15 cellular contexts compared by ENCODE assay signal in genomic region chr4:110808371-110808878, GRCh38.
A peak's percentile ranks its signal among the peaks of the same experiment; 100 is the strongest.
DNase-seq lines count a peak whose midpoint lies in the region; ATAC-seq and TF ChIP-seq lines count a peak whose summit lies in the region.
"Had no signal": no experiment of that assay in that cellular context is flagged by ENCODE, and none has a peak within 500 bp of the region (broad histone marks: within the 10 kb centered on the region; RNA-seq: fewer than 3 reads in every experiment).

No MANE protein-coding gene starts in this region.

- H3K79me2 ChIP-seq in mammary epithelial cell (ENCODE audit: insufficient read depth, low read length): no peaks in the 10 kb centered on the region

- CTCF ChIA-PET in Calu3 (lab: Charles Lee): no interaction called here
- CTCF ChIA-PET in mammary epithelial cell (lab: Charles Lee; ENCODE audit: low non-redundant PET): no interaction called here

- H3K4me2 ChIP-seq in mammary epithelial cell (ENCODE audit: insufficient read depth, low read depth, low read length): no peak overlapping the region

- no peaks in the 10 kb centered on the region for H4K20me1 ChIP-seq in mammary epithelial cell (ENCODE audit: insufficient read depth, low read length)

- H3K27me3 Mint-ChIP-seq in Calu3 (ENCODE audit: unreplicated experiment): no peaks in the 10 kb centered on the region
- no peaks in the 10 kb centered on the region for H3K27me3 Mint-ChIP-seq in endothelial cell (ENCODE audit: unreplicated experiment)
- no peaks in the 10 kb centered on the region for H3K27me3 Mint-ChIP-seq in glutamatergic neuron (ENCODE audit: unreplicated experiment)
- H3K27me3 Mint-ChIP-seq: activated B cell treated with CpG ODN at 0.5 μM for 24 hours; activated T-helper 17 cell treated with anti-CD3 and anti-CD28 coated beads, Interleukin-2, amount 50 U/mL, for 72 hours; dendritic cell treated with granulocyte-macrophage colony-stimulating factor and Interleukin-4, amounts not matched to agents 40 ng/mL and 50 ng/mL, for 4 days had no signal

- no TSS peak for BruUV-seq in Calu3 (replicated peaks; lab: Mats Ljungman, UMichigan)
- no TSS peak for BruUV-seq in mammary epithelial cell (replicated peaks; lab: Mats Ljungman, UMichigan)

- H3K9ac ChIP-seq in mammary epithelial cell (ENCODE audit: insufficient read depth, low read length): no peak overlapping the region

- DNase-seq in Calu3 (peak; percentile 36), mammary epithelial cell (peak; percentile 2), cerebellum (ENCODE audit: low spot score) (no peak), endothelial cell (ENCODE audit: low spot score) (no peak), glutamatergic neuron (no peak), right atrium auricular region (ENCODE audit: low spot score) (no peak)
- DNase-seq: activated B cell treated with CpG ODN at 0.5 μM for 24 hours; NCI-H187; SHP77; stimulated activated naive CD4-positive, alpha-beta T cell had no signal

- H3K27me3 ChIP-seq in mammary epithelial cell (ENCODE audit: insufficient read depth, low read length): no peaks in the 10 kb centered on the region
- no peaks in the 10 kb centered on the region for H3K27me3 ChIP-seq in right atrium auricular region

- H2AFZ ChIP-seq in mammary epithelial cell (ENCODE audit: low read depth, low read length): no peak overlapping the region

- H3K36me3 Mint-ChIP-seq in Calu3 (ENCODE audit: insufficient read depth, unreplicated experiment) (no peaks in the 10 kb centered on the region), endothelial cell (ENCODE audit: low read depth, unreplicated experiment) (no peaks in the 10 kb centered on the region), glutamatergic neuron (ENCODE audit: unreplicated experiment) (no peaks in the 10 kb centered on the region)

- dilution Hi-C loops in mammary epithelial cell (cut with HindIII; ENCODE audit: low sequenced_read_pairs): no loop called here

- WGBS in mammary epithelial cell (ENCODE audit: low coverage, missing lambda C conversion rate): 83% methylated on average over 5 of the region's 6 CpGs

- H3K4me3 ChIP-seq in mammary epithelial cell (replicated peaks in 1 of 3; ENCODE audit: insufficient read depth in 1 of 3, low read depth in 2 of 3, low read length in 3 of 3) (no peak overlapping the region), right atrium auricular region (no peak overlapping the region)

- no peak overlapping the region for H3K27ac ChIP-seq in mammary epithelial cell (ENCODE audit: insufficient read depth, low read depth, low read length)
- H3K27ac ChIP-seq in right atrium auricular region: no peak overlapping the region

- H3K4me3 Mint-ChIP-seq in Calu3 (ENCODE audit: low read depth, unreplicated experiment) (peak overlapping the region; percentile 28), endothelial cell (ENCODE audit: unreplicated experiment) (no peak overlapping the region), glutamatergic neuron (ENCODE audit: unreplicated experiment) (no peak overlapping the region)
- H3K4me3 Mint-ChIP-seq: activated B cell treated with CpG ODN at 0.5 μM for 24 hours; activated T-helper 17 cell treated with anti-CD3 and anti-CD28 coated beads, Interleukin-2, amount 50 U/mL, for 72 hours; dendritic cell treated with granulocyte-macrophage colony-stimulating factor and Interleukin-4, amounts not matched to agents 40 ng/mL and 50 ng/mL, for 4 days; nephron had no signal

- H3K4me1 ChIP-seq in mammary epithelial cell (ENCODE audit: insufficient read depth, low read length) (no peaks in the 10 kb centered on the region), right atrium auricular region (no peaks in the 10 kb centered on the region)

- peak overlapping the region; percentile 27 for H3K27ac Mint-ChIP-seq in Calu3 (ENCODE audit: unreplicated experiment)
- no peak overlapping the region for H3K27ac Mint-ChIP-seq in endothelial cell (ENCODE audit: unreplicated experiment)
- no peak overlapping the region for H3K27ac Mint-ChIP-seq in glutamatergic neuron (ENCODE audit: unreplicated experiment)
- H3K27ac Mint-ChIP-seq: activated B cell treated with CpG ODN at 0.5 μM for 24 hours; activated T-helper 17 cell treated with anti-CD3 and anti-CD28 coated beads, Interleukin-2, amount 50 U/mL, for 72 hours; dendritic cell treated with granulocyte-macrophage colony-stimulating factor and Interleukin-4, amounts not matched to agents 40 ng/mL and 50 ng/mL, for 4 days; nephron had no signal

- no peaks in the 10 kb centered on the region for H3K9me3 Mint-ChIP-seq in Calu3 (ENCODE audit: low read depth, unreplicated experiment)
- H3K9me3 Mint-ChIP-seq in endothelial cell (ENCODE audit: unreplicated experiment): no peaks in the 10 kb centered on the region
- no peaks in the 10 kb centered on the region for H3K9me3 Mint-ChIP-seq in glutamatergic neuron (ENCODE audit: unreplicated experiment)
- H3K9me3 Mint-ChIP-seq: activated B cell treated with CpG ODN at 0.5 μM for 24 hours; activated T-helper 17 cell treated with anti-CD3 and anti-CD28 coated beads, Interleukin-2, amount 50 U/mL, for 72 hours; dendritic cell treated with granulocyte-macrophage colony-stimulating factor and Interleukin-4, amounts not matched to agents 40 ng/mL and 50 ng/mL, for 4 days had no signal

- H3K4me1 Mint-ChIP-seq in Calu3 (ENCODE audit: low read depth, unreplicated experiment) (no peaks in the 10 kb centered on the region), endothelial cell (ENCODE audit: unreplicated experiment) (no peaks in the 10 kb centered on the region), glutamatergic neuron (ENCODE audit: low read depth, unreplicated experiment) (no peaks in the 10 kb centered on the region)
- H3K4me1 Mint-ChIP-seq: activated B cell treated with CpG ODN at 0.5 μM for 24 hours; activated T-helper 17 cell treated with anti-CD3 and anti-CD28 coated beads, Interleukin-2, amount 50 U/mL, for 72 hours; nephron had no signal

- no peak for TF ChIP-seq CTCF in Calu3 (IDR thresholded peaks at IDR 0.05; ENCODE audit: unreplicated experiment)
- no peak for TF ChIP-seq CTCF in mammary epithelial cell (conservative IDR thresholded peaks at IDR 0.05 in 1 of 2, IDR thresholded peaks at IDR 0.05 in 1 of 2; ENCODE audit: extremely low read depth in 1 of 2, insufficient read depth in 1 of 2, low read depth in 1 of 2, low read length in 2 of 2)
- no peak for TF ChIP-seq CTCF in endothelial cell (IDR thresholded peaks at IDR 0.05; ENCODE audit: unreplicated experiment)
- TF ChIP-seq CTCF in glutamatergic neuron (IDR thresholded peaks at IDR 0.05; ENCODE audit: partially characterized antibody, unreplicated experiment): no peak
- TF ChIP-seq CTCF in right atrium auricular region (IDR thresholded peaks at IDR 0.05): no peak

- ATAC-seq in GM21619 (IDR thresholded peaks at IDR 0.05; ENCODE audit: unreplicated experiment) (peak; percentile 88), HG03442 (IDR thresholded peaks at IDR 0.05; ENCODE audit: unreplicated experiment) (peak; percentile 82)
- ATAC-seq: activated T-helper 17 cell treated with anti-CD3 and anti-CD28 coated beads, Interleukin-2, amount 50 U/mL, for 72 hours had no signal

- in situ Hi-C loops in mammary epithelial cell (cut with MboI; ENCODE audit: low sequenced_read_pairs in 2 of 2): no loop called here

- intact Hi-C loops in Calu3 (cut with micrococcal nuclease; ENCODE audit: unreplicated experiment) (loop anchor here (10.0 kb wide), 1 partner anchor 146 kb away; no protein-coding TSS in a partner anchor), mammary epithelial cell (cut with micrococcal nuclease) (no loop called here)

- H3K9me3 ChIP-seq in mammary epithelial cell (replicated peaks; ENCODE audit: insufficient read depth, low read length) (no peaks in the 10 kb centered on the region), right atrium auricular region (peaks cover 0 to 3% of the 10 kb centered on the region in 2 donors)

- H3K36me3 ChIP-seq in mammary epithelial cell (ENCODE audit: insufficient read depth, low read length): no peaks in the 10 kb centered on the region
- no peaks in the 10 kb centered on the region for H3K36me3 ChIP-seq in right atrium auricular region

Comparison
In these comparisons a context has a peak if more than half of its experiments do, and no peak if none do; other contexts are left out.
1. DNase-seq: peak in Calu3 (single experiment) and mammary epithelial cell (single experiment); none in cerebellum (single experiment), endothelial cell (single experiment), glutamatergic neuron (single experiment) and right atrium auricular region (single experiment).